ENCODE assay signal across 13 cellular contexts in genomic region chr12:106080111-106080732, GRCh38. TPM values are rescaled to one million over a fixed set of nuclear protein-coding genes. Genes with fewer than 3 reads are reported as not detected.
DNase-seq lines count a peak whose midpoint lies in the region; ATAC-seq and TF ChIP-seq lines count a peak whose summit lies in the region.
"Had no signal": no experiment of that assay in that cellular context is flagged by ENCODE, and none has a peak within 500 bp of the region (broad histone marks: within the 10 kb centered on the region; RNA-seq: fewer than 3 reads in every experiment).

No MANE protein-coding gene starts in this region.

- H3K9me3 ChIP-seq in AG04450 (ENCODE audit: control insufficient read depth, insufficient read depth, low read length) (no peaks in the 10 kb centered on the region), SJSA1 (replicated peaks) (no peaks in the 10 kb centered on the region), parathyroid adenoma (ENCODE audit: control insufficient read depth, low read length) (no peaks in the 10 kb centered on the region)
- H3K9me3 ChIP-seq: adrenal gland, BLaER1, Peyer's patch had no signal

- POLR2A ChIA-PET in AG04450 (lab: Yijun Ruan, JAX): interaction anchor here (0.6 to 1.1 kb wide), 2 partner anchors 11 to 29 kb away, joined by 4 to 7 read pairs; no protein-coding TSS in a partner anchor
- POLR2A ChIA-PET in T-cell (lab: Charles Lee): no interaction called here

- CTCF ChIA-PET in AG04450 (lab: Charles Lee) (interaction anchor here (0.9 kb wide), 1 partner anchor 144 kb away, joined by 3 read pairs; no protein-coding TSS in a partner anchor), T-cell (lab: Charles Lee) (no interaction called here)

- no peak overlapping the region for H3K27ac Mint-ChIP-seq in T-cell
- H3K27ac Mint-ChIP-seq: activated CD4-positive, alpha-beta T cell treated with anti-CD3 and anti-CD28 coated beads, Interleukin-2, amount 10 ng/mL, durations not matched to agents 7 days and 5 days had no signal

- no peak overlapping the region for H3K4me2 ChIP-seq in parathyroid adenoma (ENCODE audit: low read length)
- H3K4me2 ChIP-seq: BLaER1 had no signal

- H3K4me3 Mint-ChIP-seq in T-cell: no peak overlapping the region
- H3K4me3 Mint-ChIP-seq: activated CD4-positive, alpha-beta T cell treated with anti-CD3 and anti-CD28 coated beads, Interleukin-2, amount 10 ng/mL, durations not matched to agents 7 days and 5 days had no signal

- TF ChIP-seq CTCF in AG04450 (IDR thresholded peaks at IDR 0.05; ENCODE audit: low read depth, low read length) (no peak), fibroblast of villous mesenchyme (IDR thresholded peaks at IDR 0.05; ENCODE audit: insufficient read depth, low read depth, low read length) (no peak), parathyroid adenoma (IDR thresholded peaks at IDR 0.05) (no peak)

- no peaks in the 10 kb centered on the region for H3K4me1 Mint-ChIP-seq in T-cell
- H3K4me1 Mint-ChIP-seq: activated CD4-positive, alpha-beta T cell treated with anti-CD3 and anti-CD28 coated beads, Interleukin-2, amount 10 ng/mL, durations not matched to agents 7 days and 5 days had no signal

- no peak for ATAC-seq in T-cell (replicated peaks in 1 of 4)
- ATAC-seq in GM21360 (IDR thresholded peaks at IDR 0.05; ENCODE audit: unreplicated experiment): no peak

- H3K9me3 Mint-ChIP-seq in T-cell: no peaks in the 10 kb centered on the region
- H3K9me3 Mint-ChIP-seq: activated CD4-positive, alpha-beta T cell treated with anti-CD3 and anti-CD28 coated beads, Interleukin-2, amount 10 ng/mL, durations not matched to agents 7 days and 5 days had no signal

- H2AFZ ChIP-seq in parathyroid adenoma: no peak overlapping the region

- DNase-seq in AG04450 (ENCODE audit: low read depth, low spot score) (no peak), SJSA1 (ENCODE audit: low read depth in 1 of 2, low spot score in 2 of 2) (peak; percentile 61 to 87), fibroblast of villous mesenchyme (ENCODE audit: low read depth) (peak; percentile 95), T-cell (no peak), activated T-cell treated with anti-CD3 and anti-CD28 coated beads for 4 hours (no peak), NCI-H2171 treated with DMSO at 0.1 percent for 48 hours (lab: John Stamatoyannopoulos, UW) (no peak)
- DNase-seq: activated CD4-positive, alpha-beta T cell treated with anti-CD3 and anti-CD28 coated beads, Interleukin-2, amount 10 ng/mL, durations not matched to agents 7 days and 5 days; NCI-H1105 treated with DMSO at 0.1 percent for 48 hours; Peyer's patch had no signal

- H3K79me2 ChIP-seq in parathyroid adenoma: peaks cover 6% of the 10 kb centered on the region

- peaks cover 72% of the 10 kb centered on the region for H3K36me3 ChIP-seq in SJSA1
- no peaks in the 10 kb centered on the region for H3K36me3 ChIP-seq in parathyroid adenoma (ENCODE audit: control insufficient read depth, insufficient read depth, low read length)
- H3K36me3 ChIP-seq: adrenal gland, BLaER1, Peyer's patch had no signal

- H3K27me3 ChIP-seq in AG04450 (ENCODE audit: control insufficient read depth, insufficient read depth, low read length): no peaks in the 10 kb centered on the region
- H3K27me3 ChIP-seq in SJSA1 (replicated peaks): no peaks in the 10 kb centered on the region
- no peaks in the 10 kb centered on the region for H3K27me3 ChIP-seq in parathyroid adenoma (ENCODE audit: control insufficient read depth, insufficient read depth, low read length)
- H3K27me3 ChIP-seq: adrenal gland, BLaER1, Peyer's patch had no signal

- H3K36me3 Mint-ChIP-seq in T-cell: no peaks in the 10 kb centered on the region

- H3K4me1 ChIP-seq in SJSA1 (replicated peaks) (peaks cover 86% of the 10 kb centered on the region), parathyroid adenoma (peaks cover 19% of the 10 kb centered on the region)
- H3K4me1 ChIP-seq: BLaER1, Peyer's patch had no signal

- peaks cover 29 to 42% of the 10 kb centered on the region in 2 donors for H3K27me3 Mint-ChIP-seq in T-cell

- H3K4me3 ChIP-seq in AG04450 (ENCODE audit: low read depth, low read length): no peak overlapping the region
- H3K4me3 ChIP-seq in SJSA1: no peak overlapping the region
- no peak overlapping the region for H3K4me3 ChIP-seq in fibroblast of villous mesenchyme (ENCODE audit: low read depth, low read length)
- H3K4me3 ChIP-seq in parathyroid adenoma (ENCODE audit: low read depth, low read length): no peak overlapping the region
- H3K4me3 ChIP-seq: adrenal gland, BLaER1, Peyer's patch had no signal

- H3K27ac ChIP-seq in AG04450 (ENCODE audit: low read depth, low read length) (peak overlapping the region; percentile 75), SJSA1 (peak overlapping the region; percentile 99), parathyroid adenoma (peak overlapping the region; percentile 24)
- H3K27ac ChIP-seq: BLaER1 had no signal

- no peak overlapping the region for H3K9ac ChIP-seq in parathyroid adenoma
- H3K9ac ChIP-seq: BLaER1 had no signal

RNA-seq across cellular contexts. Expression of gene NUAK1, which starts 58.5 kb away (rescaled TPM):
- 6.5 and 8.3 TPM in 2 replicates for polyA plus RNA-seq in AG04450 (2011; rRNA removed)
- polyA minus RNA-seq in AG04450 (2011; rRNA and poly(A)+ RNA removed): 10.6 TPM in 2 replicates
- 48.9 and 60.6 TPM in 2 replicates for total RNA-seq in SJSA1 (2014; rRNA removed; shearing (Covaris generic))
- total RNA-seq in fibroblast of villous mesenchyme (82.8 and 84.6 TPM in 2 replicates), T-cell (under 1 TPM; 0.25 to 0.50 (median 0.30) TPM)
- total RNA-seq: activated CD4-positive, alpha-beta T cell treated with anti-CD3 and anti-CD28 coated beads, Interleukin-2, amount 10 ng/mL, durations not matched to agents 7 days and 5 days had no signal

Comparison
In these comparisons a context has a peak if more than half of its experiments do, and no peak if none do; other contexts are left out.
1. DNase-seq: peak in SJSA1 (2 of 2) and fibroblast of villous mesenchyme (single experiment); none in AG04450 (single experiment), T-cell (0 of 34), activated T-cell treated with anti-CD3 and anti-CD28 coated beads for 4 hours (single experiment) and NCI-H2171 treated with DMSO at 0.1 percent for 48 hours (single experiment).
2. H3K27ac ChIP-seq: peak in every context shown above with its lines; median percentile 99 in SJSA1; 75 in AG04450; 24 in parathyroid adenoma.
3. RNA of gene NUAK1, which starts 58.5 kb away (total RNA-seq): 82.8 to 84.6 TPM in fibroblast of villous mesenchyme and 48.9 to 60.6 TPM in SJSA1; 0.25 to 0.50 TPM in T-cell; every median in the first group is over 10 times any median in the second.